Comparison of ENCODE assay signal across 13 cellular contexts in the genomic region with DNA sequence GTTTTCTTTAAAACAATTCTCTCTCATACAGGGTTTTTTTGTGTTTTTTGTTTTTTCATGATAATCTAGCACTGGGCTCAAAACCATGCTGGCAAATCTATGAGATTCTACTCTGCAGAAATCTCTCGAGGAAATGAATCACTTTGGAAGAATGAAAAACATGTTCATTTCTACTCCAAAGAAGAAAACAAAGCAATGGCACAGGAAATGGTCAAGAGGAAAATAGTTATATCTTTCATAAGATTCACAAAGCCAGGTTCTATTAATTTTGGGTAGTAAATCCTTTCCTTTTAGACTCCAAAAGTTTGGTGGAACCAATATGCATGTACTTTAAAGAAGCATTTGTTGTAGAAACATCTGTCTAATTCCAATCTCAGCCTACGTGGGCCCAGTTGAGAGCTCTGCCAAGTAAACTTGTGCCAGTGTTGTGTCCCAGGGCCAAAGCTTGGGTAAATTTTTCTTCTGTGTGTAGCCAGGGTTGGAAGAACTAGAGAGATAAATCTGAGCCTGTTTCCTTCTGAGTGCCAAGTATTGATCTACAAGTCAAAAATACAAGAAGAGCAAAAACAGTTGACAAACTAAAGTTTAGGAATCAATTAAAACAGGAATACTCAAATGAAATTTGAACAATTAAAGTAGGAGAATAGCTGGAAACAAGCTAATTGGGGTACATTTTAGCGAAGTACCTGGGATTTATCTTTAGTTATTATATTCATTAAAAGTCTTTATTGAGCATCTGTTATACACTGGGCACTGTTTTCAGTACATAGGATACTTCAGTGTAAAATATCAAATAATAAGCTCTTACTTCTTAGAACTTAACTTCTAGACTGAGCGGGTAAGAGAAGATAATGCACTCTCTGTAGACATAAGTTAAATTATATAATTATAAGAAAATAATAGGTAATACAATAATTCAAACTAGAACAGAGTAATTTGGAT.
DNase-seq lines count a peak whose midpoint lies in the region; ATAC-seq and TF ChIP-seq lines count a peak whose summit lies in the region.
"Had no signal": no experiment of that assay in that cellular context is flagged by ENCODE, and none has a peak within 500 bp of the region (broad histone marks: within the 10 kb centered on the region; RNA-seq: fewer than 3 reads in every experiment).

No MANE protein-coding gene starts in this region.

- H3K27me3 Mint-ChIP-seq in activated T-helper 2 cell treated with anti-CD3 and anti-CD28 coated beads, Interferon-gamma antibody, Interleukin-2, Interleukin-4, amounts not matched to agents 10 μg/mL and 5 μg/mL and 100 μg/mL, durations not matched to agents 14 hours and 24 hours and 36 hours (ENCODE audit: low read depth), result no peaks in the 10 kb centered on the region
- H3K27me3 Mint-ChIP-seq: naive B cell had no signal

- no peak overlapping the region for H3K27ac Mint-ChIP-seq in activated T-helper 2 cell treated with anti-CD3 and anti-CD28 coated beads, Interferon-gamma antibody, Interleukin-2, Interleukin-4, amounts not matched to agents 10 μg/mL and 5 μg/mL and 100 μg/mL, durations not matched to agents 14 hours and 24 hours and 36 hours
- H3K27ac Mint-ChIP-seq: activated naive CD8-positive, alpha-beta T cell treated with anti-CD3 and anti-CD28 coated beads, Interleukin-2, amount 50 U/mL, for 24 hours; naive B cell had no signal

- no peaks in the 10 kb centered on the region for H3K4me1 Mint-ChIP-seq in activated T-helper 2 cell treated with anti-CD3 and anti-CD28 coated beads, Interferon-gamma antibody, Interleukin-2, Interleukin-4, amounts not matched to agents 10 μg/mL and 5 μg/mL and 100 μg/mL, durations not matched to agents 14 hours and 24 hours and 36 hours (ENCODE audit: low read depth)
- H3K4me1 Mint-ChIP-seq: activated naive CD8-positive, alpha-beta T cell treated with anti-CD3 and anti-CD28 coated beads, Interleukin-2, amount 50 U/mL, for 24 hours; naive B cell had no signal

- ATAC-seq in foreskin keratinocyte (peak; percentile 20), GM19328 (IDR thresholded peaks at IDR 0.05; ENCODE audit: unreplicated experiment) (no peak), GM19455 (IDR thresholded peaks at IDR 0.05; ENCODE audit: unreplicated experiment) (no peak)
- ATAC-seq: activated naive CD8-positive, alpha-beta T cell treated with anti-CD3 and anti-CD28 coated beads, Interleukin-2, amount 50 U/mL, for 24 hours had no signal

- H3K36me3 Mint-ChIP-seq in activated T-helper 2 cell treated with anti-CD3 and anti-CD28 coated beads, Interferon-gamma antibody, Interleukin-2, Interleukin-4, amounts not matched to agents 10 μg/mL and 5 μg/mL and 100 μg/mL, durations not matched to agents 14 hours and 24 hours and 36 hours (ENCODE audit: low read depth), result no peaks in the 10 kb centered on the region
- H3K36me3 Mint-ChIP-seq: naive B cell had no signal

- H3K9me3 Mint-ChIP-seq in activated T-helper 2 cell treated with anti-CD3 and anti-CD28 coated beads, Interferon-gamma antibody, Interleukin-2, Interleukin-4, amounts not matched to agents 10 μg/mL and 5 μg/mL and 100 μg/mL, durations not matched to agents 14 hours and 24 hours and 36 hours, result no peaks in the 10 kb centered on the region
- H3K9me3 Mint-ChIP-seq: activated naive CD8-positive, alpha-beta T cell treated with anti-CD3 and anti-CD28 coated beads, Interleukin-2, amount 50 U/mL, for 24 hours had no signal

- H3K27me3 ChIP-seq in foreskin keratinocyte, result no peaks in the 10 kb centered on the region
- H3K27me3 ChIP-seq: heart left ventricle had no signal

- no peak for TF ChIP-seq CTCF in foreskin keratinocyte (conservative IDR thresholded peaks at IDR 0.05)

- H3K4me1 ChIP-seq in foreskin keratinocyte, result peaks cover 28% of the 10 kb centered on the region

- no peak overlapping the region for H3K4me3 Mint-ChIP-seq in activated T-helper 2 cell treated with anti-CD3 and anti-CD28 coated beads, Interferon-gamma antibody, Interleukin-2, Interleukin-4, amounts not matched to agents 10 μg/mL and 5 μg/mL and 100 μg/mL, durations not matched to agents 14 hours and 24 hours and 36 hours (ENCODE audit: low read depth)
- H3K4me3 Mint-ChIP-seq: activated naive CD8-positive, alpha-beta T cell treated with anti-CD3 and anti-CD28 coated beads, Interleukin-2, amount 50 U/mL, for 24 hours; naive B cell had no signal

- intact Hi-C loops in activated T-helper 2 cell treated with anti-CD3 and anti-CD28 coated beads, Interferon-gamma antibody, Interleukin-2, Interleukin-4, amounts not matched to agents 10 μg/mL and 5 μg/mL and 100 μg/mL, durations not matched to agents 14 hours and 24 hours and 36 hours (cut with micrococcal nuclease), result no loop called here

- no peak overlapping the region for H3K27ac ChIP-seq in foreskin keratinocyte

- peak; percentile 92 for DNase-seq in ELR (ENCODE audit: low read depth)
- peak; percentile 52 to 85 for DNase-seq in SW 1271 (lab: John Stamatoyannopoulos, UW)
- peak; percentile 44 to 71 for DNase-seq in foreskin keratinocyte
- DNase-seq in renal cortical epithelial cell (ENCODE audit: low read depth), result peak; percentile 88
- DNase-seq in activated T-helper 2 cell treated with anti-CD3 and anti-CD28 coated beads, Interferon-gamma antibody, Interleukin-2, Interleukin-4, amounts not matched to agents 10 μg/mL and 5 μg/mL and 100 μg/mL, durations not matched to agents 14 hours and 24 hours and 36 hours (ENCODE audit: low spot score), result no peak
- no peak for DNase-seq in middle frontal gyrus (ENCODE audit: extremely low spot score, low spot score)
- DNase-seq: activated CD4-positive, alpha-beta T cell treated with anti-CD3 and anti-CD28 coated beads, Interleukin-2, amount 50 U/mL, for 4 hours; activated naive CD8-positive, alpha-beta T cell treated with anti-CD3 and anti-CD28 coated beads, Interleukin-2, amount 50 U/mL, for 24 hours; heart left ventricle; naive B cell; SIG-M5 had no signal

Comparison
In these comparisons a context has a peak if more than half of its experiments do, and no peak if none do; other contexts are left out.
1. DNase-seq: peak in ELR (single experiment), SW 1271 (2 of 2), foreskin keratinocyte (2 of 2) and renal cortical epithelial cell (single experiment); none in activated T-helper 2 cell treated with anti-CD3 and anti-CD28 coated beads, Interferon-gamma antibody, Interleukin-2, Interleukin-4, amounts not matched to agents 10 μg/mL and 5 μg/mL and 100 μg/mL, durations not matched to agents 14 hours and 24 hours and 36 hours (single experiment) and middle frontal gyrus (single experiment).